ENCODE assay signal across 8 cellular contexts in genomic region chr5:133968057-133968993, GRCh38.
A peak's percentile ranks its signal among the peaks of the same experiment; 100 is the strongest.
DNase-seq lines count a peak whose midpoint lies in the region; ATAC-seq, FAIRE-seq and TF ChIP-seq lines count a peak whose summit lies in the region.

Gene C5orf15, minus strand, starts transcription at chr5:133968625. Its CDS starts 41 bp downstream, at chr5:133968584.

- DNase-seq in AG10803 (ENCODE audit: low read depth) (peak; percentile 96), NCI-H446 treated with DMSO at 0.1 percent for 48 hours (lab: John Stamatoyannopoulos, UW) (peak; percentile 94), cerebellar cortex (ENCODE audit: low spot score) (peak; percentile 99)
- peak; percentile 86 for DNase-seq in stimulated activated CD4-positive, alpha-beta T cell treated with anti-CD3 and anti-CD28 coated beads, Interleukin-12 subunit alpha, Interleukin-12 subunit beta, amount 100 ng/mL, for 4 hours

- TF ChIP-seq CTCF in AG10803 (conservative IDR thresholded peaks at IDR 0.05; ENCODE audit: low read length): peak; percentile 41

- peak within 1 kb of the TSS; percentile 96 for H3K4me3 ChIP-seq in AG10803 (ENCODE audit: low read length)

- FAIRE-seq in islet of Langerhans (lab: Jason Lieb, UNC): peak; percentile 77

- ATAC-seq in GM19035 (IDR thresholded peaks at IDR 0.05; ENCODE audit: unreplicated experiment) (peak; percentile 95), HG03354 (IDR thresholded peaks at IDR 0.05; ENCODE audit: poor library complexity, severe bottlenecking, unreplicated experiment) (peak; percentile 98)
- peak; percentile 98 to 99 for ATAC-seq in activated CD4-positive, CD25-positive, alpha-beta regulatory T cell treated with anti-CD3 and anti-CD28 coated beads, Interleukin-2, amount 50 U/mL, for 24 hours

Comparison
In these comparisons a context has a peak if more than half of its experiments do, and no peak if none do; other contexts are left out.
1. Peak in every context shown above with its lines: DNase-seq, ATAC-seq and H3K4me3 ChIP-seq.